26 cellular contexts compared by ENCODE assay signal in the genomic region with DNA sequence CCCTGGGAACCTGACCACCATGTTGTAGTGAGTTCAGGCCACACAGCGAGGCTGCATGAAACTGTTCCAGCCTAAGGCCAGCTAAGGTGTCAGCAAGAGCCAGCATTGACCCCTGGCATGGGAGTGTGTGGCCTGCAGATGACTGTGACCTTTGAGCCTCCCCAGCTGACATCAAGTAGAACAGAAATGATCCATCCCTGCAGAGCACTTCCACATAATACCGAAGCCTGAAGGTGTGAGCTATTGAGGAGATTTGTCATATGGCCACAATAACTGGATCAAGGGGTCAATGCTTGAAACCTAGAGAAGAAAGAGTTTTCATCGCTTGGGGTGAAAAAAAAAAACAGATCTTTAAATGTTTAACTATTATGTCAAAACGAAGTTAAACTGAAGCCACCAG.
"Had no signal": no experiment of that assay in that cellular context is flagged by ENCODE, and none has a peak within 500 bp of the region (broad histone marks: within the 10 kb centered on the region; RNA-seq: fewer than 3 reads in every experiment).

No MANE protein-coding gene starts in this region.

- H3K4me1 ChIP-seq: SJSA1 had no signal

- H3K27ac Mint-ChIP-seq: IgD-negative memory B cell, T-cell had no signal

- H3K4me3 ChIP-seq: K562, SJSA1, SK-N-MC had no signal

- H3K4me1 Mint-ChIP-seq: IgD-negative memory B cell, T-cell had no signal

- ATAC-seq: K562, T-cell had no signal

- FAIRE-seq: HTR-8/SVneo, K562, RCC 7860 had no signal

- H3K27me3 ChIP-seq: SJSA1 had no signal

- H3K4me3 Mint-ChIP-seq: IgD-negative memory B cell, T-cell had no signal

- DNase-seq: MV-4-11, NCI-H1048, NCI-H1105, NCI-H1417, NCI-H1436 treated with DMSO at 0.1 percent for 48 hours, NCI-H1694, NCI-H187 treated with DMSO at 0.1 percent for 48 hours, NCI-H2029 treated with DMSO at 0.1 percent for 48 hours, NCI-H2171 treated with DMSO at 0.1 percent for 48 hours, NCI-H345, NCI-H446 treated with DMSO at 0.1 percent for 48 hours, NCI-H510A treated with DMSO at 0.1 percent for 48 hours, NCI-H526 treated with DMSO at 0.1 percent for 48 hours, NCI-H774, Right ventricle myocardium superior, RPMI8226, SIG-M5, SW 1271, T-cell had no signal

- H3K36me3 Mint-ChIP-seq: IgD-negative memory B cell, T-cell had no signal

- H3K36me3 ChIP-seq: SJSA1 had no signal

- H3K9me3 ChIP-seq: SJSA1 had no signal

- H3K27ac ChIP-seq: HL-60, SJSA1, SK-N-MC had no signal
